8 cellular contexts compared by ENCODE assay signal in the genomic region with DNA sequence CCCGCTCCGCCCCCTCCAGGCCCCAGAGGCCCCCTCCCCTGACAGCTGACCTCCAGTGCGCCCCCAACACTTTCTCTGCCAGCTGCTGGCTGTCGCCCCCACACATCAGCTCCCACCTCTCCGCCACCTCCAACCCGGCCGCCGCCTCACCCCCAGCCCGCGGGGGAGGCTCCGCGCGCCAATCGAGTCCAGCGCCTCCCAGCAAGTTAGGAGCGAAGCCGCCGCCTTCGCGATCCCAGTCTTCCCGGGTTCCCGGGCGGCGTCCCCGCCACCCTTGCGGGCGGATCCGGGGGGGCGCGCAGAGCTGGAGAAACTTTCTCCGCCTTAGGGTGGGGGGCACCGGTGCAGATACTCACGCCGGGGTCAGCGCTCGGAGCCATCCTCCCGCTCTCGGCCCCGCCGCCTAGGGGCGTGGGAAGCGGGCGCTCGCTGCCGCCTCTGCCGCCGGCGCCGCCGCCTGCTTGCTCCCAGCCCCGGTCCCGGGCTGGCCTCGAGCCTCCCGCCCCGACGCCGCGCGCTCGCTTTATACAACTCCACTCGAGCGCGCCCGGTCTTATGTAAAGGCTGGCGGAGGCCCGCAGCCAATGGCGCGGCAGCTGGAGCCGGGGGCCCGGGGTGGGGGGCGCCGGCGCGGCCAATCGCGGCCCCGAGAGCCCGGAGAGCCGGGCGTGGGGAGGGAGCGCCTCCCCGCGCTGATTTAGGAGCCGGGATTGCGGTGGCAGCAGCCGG. TPM values are rescaled to one million over a fixed set of nuclear protein-coding genes. Genes with fewer than 3 reads are reported as not detected.
DNase-seq lines count a peak whose midpoint lies in the region; ATAC-seq, FAIRE-seq and TF ChIP-seq lines count a peak whose summit lies in the region.

A gene with protein sequence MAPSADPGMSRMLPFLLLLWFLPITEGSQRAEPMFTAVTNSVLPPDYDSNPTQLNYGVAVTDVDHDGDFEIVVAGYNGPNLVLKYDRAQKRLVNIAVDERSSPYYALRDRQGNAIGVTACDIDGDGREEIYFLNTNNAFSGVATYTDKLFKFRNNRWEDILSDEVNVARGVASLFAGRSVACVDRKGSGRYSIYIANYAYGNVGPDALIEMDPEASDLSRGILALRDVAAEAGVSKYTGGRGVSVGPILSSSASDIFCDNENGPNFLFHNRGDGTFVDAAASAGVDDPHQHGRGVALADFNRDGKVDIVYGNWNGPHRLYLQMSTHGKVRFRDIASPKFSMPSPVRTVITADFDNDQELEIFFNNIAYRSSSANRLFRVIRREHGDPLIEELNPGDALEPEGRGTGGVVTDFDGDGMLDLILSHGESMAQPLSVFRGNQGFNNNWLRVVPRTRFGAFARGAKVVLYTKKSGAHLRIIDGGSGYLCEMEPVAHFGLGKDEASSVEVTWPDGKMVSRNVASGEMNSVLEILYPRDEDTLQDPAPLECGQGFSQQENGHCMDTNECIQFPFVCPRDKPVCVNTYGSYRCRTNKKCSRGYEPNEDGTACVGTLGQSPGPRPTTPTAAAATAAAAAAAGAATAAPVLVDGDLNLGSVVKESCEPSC (minus strand): TSS at position 529 of the 729 bp plus-strand sequence. CDS start 149 bp downstream, at position 380.

- H3K36me3 ChIP-seq in ACC112 (ENCODE audit: insufficient read depth, low read length) (no peaks in the 10 kb centered on the region), HUES48 (ENCODE audit: control insufficient read depth, insufficient read depth, low read length) (no peaks in the 10 kb centered on the region), keratinocyte (ENCODE audit: control insufficient read depth in 2 of 2, extremely low read depth in 1 of 2, insufficient read depth in 2 of 2, low read length in 2 of 2) (no peaks in the 10 kb centered on the region), smooth muscle cell (ENCODE audit: low read depth) (no peaks in the 10 kb centered on the region)

- H3K4me2 ChIP-seq in keratinocyte (ENCODE audit: control insufficient read depth, extremely low read depth, insufficient read depth, low read depth, low read length), result peak within 1 kb of the TSS; percentile 54
- H3K4me2 ChIP-seq in smooth muscle cell, result peak within 1 kb of the TSS; percentile 91

- H3K4me3 ChIP-seq in ACC112 (ENCODE audit: low read depth, low read length), result peak within 1 kb of the TSS; percentile 59; the same call in 1 of the 2 replicates
- peak within 1 kb of the TSS; percentile 70 for H3K4me3 ChIP-seq in HUES48 (ENCODE audit: low read depth, low read length)
- H3K4me3 ChIP-seq in astrocyte of the cerebellum (ENCODE audit: low read depth, low read length), result peak within 1 kb of the TSS; percentile 9
- H3K4me3 ChIP-seq in keratinocyte (ENCODE audit: control insufficient read depth in 2 of 3, extremely low read depth in 1 of 3, insufficient read depth in 2 of 3, low read depth in 1 of 3, low read length in 3 of 3), result peak within 1 kb of the TSS in 2 of 3 experiments; percentile 7 to 30
- peak within 1 kb of the TSS; percentile 49 for H3K4me3 ChIP-seq in smooth muscle cell

- H3K27me3 ChIP-seq in ACC112 (ENCODE audit: insufficient read depth, low read length) (peaks cover 96% of the 10 kb centered on the region), HUES48 (ENCODE audit: control insufficient read depth, insufficient read depth, low read length) (peaks cover 80% of the 10 kb centered on the region), keratinocyte (ENCODE audit: control insufficient read depth, extremely low read depth, insufficient read depth, low read length) (peaks cover 60% of the 10 kb centered on the region), smooth muscle cell (ENCODE audit: low read depth) (peaks cover 91% of the 10 kb centered on the region)

- no peak for ATAC-seq in GM18867 (IDR thresholded peaks at IDR 0.05; ENCODE audit: unreplicated experiment)

- H4K20me1 ChIP-seq in keratinocyte (ENCODE audit: control insufficient read depth, extremely low read depth, insufficient read depth, low read length), result peaks cover 3% of the 10 kb centered on the region
- no peaks in the 10 kb centered on the region for H4K20me1 ChIP-seq in smooth muscle cell (ENCODE audit: low read depth)

- under 1% methylated on average over 48 of the region's 86 CpGs for WGBS in smooth muscle cell (ENCODE audit: low lambda C conversion rate)

- H3F3A ChIP-seq in smooth muscle cell (ENCODE audit: low read depth), result no peaks in the 10 kb centered on the region

- no peaks in the 10 kb centered on the region for H3K79me2 ChIP-seq in ACC112 (ENCODE audit: control insufficient read depth, insufficient read depth, low read length, unreplicated experiment)
- no peaks in the 10 kb centered on the region for H3K79me2 ChIP-seq in keratinocyte (ENCODE audit: control insufficient read depth, insufficient read depth, low read length)
- no peaks in the 10 kb centered on the region for H3K79me2 ChIP-seq in smooth muscle cell (ENCODE audit: low read depth)

- H3K4me1 ChIP-seq in ACC112 (ENCODE audit: control insufficient read depth, insufficient read depth, low read length, unreplicated experiment) (no peaks in the 10 kb centered on the region), HUES48 (ENCODE audit: control insufficient read depth, insufficient read depth, low read length) (peaks cover 2% of the 10 kb centered on the region; the same call in 1 of the 2 replicates), keratinocyte (ENCODE audit: control insufficient read depth, extremely low read depth, insufficient read depth, low read length) (peaks cover 2% of the 10 kb centered on the region), smooth muscle cell (ENCODE audit: low read depth) (peaks cover 7% of the 10 kb centered on the region)

- FAIRE-seq in keratinocyte (lab: Jason Lieb, UNC) (no peak), HTR-8/SVneo (lab: Jason Lieb, UNC) (no peak)

- H2AFZ ChIP-seq in ACC112 (ENCODE audit: low read length, unreplicated experiment) (peak within 1 kb of the TSS; percentile 10), keratinocyte (ENCODE audit: control insufficient read depth, low read length) (no peak within 1 kb of the TSS), smooth muscle cell (ENCODE audit: low read depth) (peak within 1 kb of the TSS; percentile 58)

- DNase-seq in astrocyte of the cerebellum (ENCODE audit: low read depth) (no peak), keratinocyte (ENCODE audit: low read depth, low spot score) (no peak), smooth muscle cell (lab: John Stamatoyannopoulos, UW; ENCODE audit: unreplicated experiment) (peak; percentile 21), HTR-8/SVneo (ENCODE audit: insufficient read length, low spot score) (no peak)
- no peak for DNase-seq in activated CD8-positive, alpha-beta memory T cell treated with anti-CD3 and anti-CD28 coated beads, Interleukin-2, amount 50 U/mL, for 4 hours

- no peaks in the 10 kb centered on the region for H3K9me3 ChIP-seq in HUES48 (ENCODE audit: control insufficient read depth, insufficient read depth, low read length)
- H3K9me3 ChIP-seq in keratinocyte (ENCODE audit: control insufficient read depth, low read depth, low read length), result no peaks in the 10 kb centered on the region
- no peaks in the 10 kb centered on the region for H3K9me3 ChIP-seq in smooth muscle cell (replicated peaks; ENCODE audit: low read depth)

- dilution Hi-C loops in keratinocyte (cut with MboI; ENCODE audit: extremely low pct_ligation_motif_present, low sequenced_read_pairs), result no loop called here

- in situ Hi-C loops in astrocyte of the cerebellum (cut with HindIII; ENCODE audit: low sequenced_read_pairs), result no loop called here

- H3K27ac ChIP-seq in ACC112 (ENCODE audit: low read depth, low read length), result no peak within 1 kb of the TSS
- H3K27ac ChIP-seq in HUES48 (ENCODE audit: low read depth, low read length), result no peak within 1 kb of the TSS
- H3K27ac ChIP-seq in keratinocyte (ENCODE audit: control insufficient read depth, insufficient read depth, low read length), result no peak within 1 kb of the TSS
- H3K27ac ChIP-seq in smooth muscle cell (ENCODE audit: low read depth), result no peak within 1 kb of the TSS

- TF ChIP-seq CTCF in astrocyte of the cerebellum (IDR thresholded peaks at IDR 0.05; ENCODE audit: low read depth, low read length, missing control alignments) (no peak), keratinocyte (optimal IDR thresholded peaks at IDR 0.05 in 1 of 3, IDR thresholded peaks at IDR 0.05 in 1 of 3, conservative IDR thresholded peaks at IDR 0.05 in 1 of 3; ENCODE audit: extremely low read depth in 1 of 3, insufficient read depth in 2 of 3, low read length in 3 of 3) (no peak), smooth muscle cell (IDR thresholded peaks at IDR 0.05; ENCODE audit: borderline replicate concordance, insufficient read depth, poor library complexity, severe bottlenecking) (no peak)

- no peaks in the 10 kb centered on the region for H3K9me1 ChIP-seq in keratinocyte (ENCODE audit: control insufficient read depth, extremely low read depth, insufficient read depth, low read length)

- H3K9ac ChIP-seq in HUES48 (ENCODE audit: low read depth, low read length) (no peak within 1 kb of the TSS), keratinocyte (ENCODE audit: control insufficient read depth, extremely low read depth, insufficient read depth, low read length) (no peak within 1 kb of the TSS), smooth muscle cell (ENCODE audit: low read depth) (no peak within 1 kb of the TSS)

RNA-seq across cellular contexts. Expression of the gene that starts here (rescaled TPM):
- polyA plus RNA-seq in keratinocyte, result not detected in 3 replicates
- not detected for polyA plus RNA-seq in keratinocyte (2011; ENCODE audit: low read depth)
- polyA plus RNA-seq in keratinocyte (2011; cell fraction: cytosol; rRNA removed), result not detected in 2 replicates
- not detected in 2 replicates for polyA plus RNA-seq in keratinocyte (2011; cell fraction: nucleus; rRNA removed)
- 0.05 and 0.07 TPM in 2 replicates for polyA plus RNA-seq in keratinocyte (2012; ENCODE audit: low replicate concordance)
- polyA minus RNA-seq in keratinocyte, result not detected in 3 replicates
- not detected for polyA minus RNA-seq in keratinocyte (2011; cell fraction: cytosol; rRNA and poly(A)+ RNA removed)
- not detected in 2 replicates for polyA minus RNA-seq in keratinocyte (2011; cell fraction: nucleus; rRNA and poly(A)+ RNA removed)
- total RNA-seq in smooth muscle cell, result 0.31 TPM in 1 of 2 replicates, not detected in the other
- 0.65 and 1.1 TPM in 2 replicates for polyA plus RNA-seq in smooth muscle cell

Comparison
In these comparisons a context has a peak if more than half of its experiments do, and no peak if none do; other contexts are left out.
1. H3K4me3 ChIP-seq: peak in every context shown above with its lines; median percentile 70 in HUES48; 59 in ACC112; 49 in smooth muscle cell; 18 in keratinocyte; 9 in astrocyte of the cerebellum.